20 cellular contexts compared by ENCODE assay signal in genomic region chr11:85052636-85053035, GRCh38.
DNase-seq lines count a peak whose midpoint lies in the region; ATAC-seq and TF ChIP-seq lines count a peak whose summit lies in the region.
"Had no signal": no experiment of that assay in that cellular context is flagged by ENCODE, and none has a peak within 500 bp of the region (broad histone marks: within the 10 kb centered on the region; RNA-seq: fewer than 3 reads in every experiment).

No MANE protein-coding gene starts in this region.

- H3K4me3 Mint-ChIP-seq in GM23338 (no peak overlapping the region), CD14-positive monocyte (no peak overlapping the region)

- H3K36me3 ChIP-seq in GM23338 (ENCODE audit: insufficient read depth) (no peaks in the 10 kb centered on the region), adipocyte (ENCODE audit: control insufficient read depth, insufficient read depth, low read length, severe bottlenecking) (no peaks in the 10 kb centered on the region), PC-3 (ENCODE audit: low read depth, low read length) (no peaks in the 10 kb centered on the region)
- H3K36me3 ChIP-seq: BE2C; BLaER1 treated with 17β-estradiol and CSF1 and Interleukin-3, amounts not matched to agents 10 nM and 100 nM had no signal

- H3K27ac Mint-ChIP-seq in GM23338 (peak overlapping the region; percentile 70; the same call in 1 of the 2 replicates), CD14-positive monocyte (no peak overlapping the region)
- H3K27ac Mint-ChIP-seq: CD4-positive, alpha-beta memory T cell had no signal

- H3K9me3 ChIP-seq in adipocyte (ENCODE audit: control insufficient read depth, low read length) (no peaks in the 10 kb centered on the region), PC-3 (ENCODE audit: low read length) (no peaks in the 10 kb centered on the region)
- H3K9me3 ChIP-seq: A549; BE2C; BLaER1 treated with 17β-estradiol and CSF1 and Interleukin-3, amounts not matched to agents 10 nM and 100 nM had no signal

- ATAC-seq in GM23338 (no peak), PC-3 (no peak)
- ATAC-seq: A549 had no signal

- H3K4me1 ChIP-seq in GM23338 (ENCODE audit: insufficient read depth) (peaks cover 7% of the 10 kb centered on the region; the same call in 1 of the 2 replicates), adipocyte (ENCODE audit: control insufficient read depth, insufficient read depth, low read length) (no peaks in the 10 kb centered on the region), PC-3 (ENCODE audit: insufficient read depth, low read length) (no peaks in the 10 kb centered on the region)
- H3K4me1 ChIP-seq: A549; BE2C; BLaER1 treated with 17β-estradiol and CSF1 and Interleukin-3, amounts not matched to agents 10 nM and 100 nM had no signal

- TF ChIP-seq CTCF in GM23338 (conservative IDR thresholded peaks at IDR 0.05; ENCODE audit: low read depth in 2 of 2) (no peak), astrocyte of the spinal cord (IDR thresholded peaks at IDR 0.05; ENCODE audit: low read depth, low read length) (no peak), CD14-positive monocyte (IDR thresholded peaks at IDR 0.05) (no peak), PC-3 (conservative IDR thresholded peaks at IDR 0.05; ENCODE audit: low read depth, low read length) (no peak)

- H3K27me3 ChIP-seq in GM23338 (ENCODE audit: insufficient read depth) (no peaks in the 10 kb centered on the region), adipocyte (replicated peaks; ENCODE audit: control insufficient read depth, insufficient read depth, low read length) (no peaks in the 10 kb centered on the region), PC-3 (ENCODE audit: low read length) (peaks cover 12% of the 10 kb centered on the region; the same call in 1 of the 2 replicates)
- H3K27me3 ChIP-seq: BE2C; BLaER1 treated with 17β-estradiol and CSF1 and Interleukin-3, amounts not matched to agents 10 nM and 100 nM had no signal

- no peaks in the 10 kb centered on the region for H3K9me3 Mint-ChIP-seq in GM23338
- peaks cover 0 to 7% (median 2%) of the 10 kb centered on the region in 7 donors for H3K9me3 Mint-ChIP-seq in CD14-positive monocyte

- no TSS peak for BruUV-seq in PC-3 (replicated peaks; lab: Mats Ljungman, UMichigan)

- intact Hi-C loops in CD14-positive monocyte (cut with micrococcal nuclease) = no loop called here
- intact Hi-C loops in PC-3 (cut with micrococcal nuclease) = no loop called here

- H4K20me1 ChIP-seq in GM23338 (replicated peaks; ENCODE audit: insufficient read depth) = no peaks in the 10 kb centered on the region
- no peaks in the 10 kb centered on the region for H4K20me1 ChIP-seq in PC-3 (ENCODE audit: low read length)
- H4K20me1 ChIP-seq: BLaER1 treated with 17β-estradiol and CSF1 and Interleukin-3, amounts not matched to agents 10 nM and 100 nM had no signal

- no peaks in the 10 kb centered on the region for H3F3A ChIP-seq in GM23338 (replicated peaks; ENCODE audit: low read depth)
- H3F3A ChIP-seq in PC-3 (ENCODE audit: low read length, unreplicated experiment) = no peaks in the 10 kb centered on the region

- no peak overlapping the region for H3K9ac ChIP-seq in adipocyte (ENCODE audit: low read length)
- H3K9ac ChIP-seq in PC-3 (ENCODE audit: low read length) = no peak overlapping the region
- H3K9ac ChIP-seq: BLaER1 treated with 17β-estradiol and CSF1 and Interleukin-3, amounts not matched to agents 10 nM and 100 nM had no signal

- H3K4me1 Mint-ChIP-seq in GM23338 (peaks cover 11% of the 10 kb centered on the region; the same call in 2 of the 3 replicates), CD14-positive monocyte (no peaks in the 10 kb centered on the region)
- H3K4me1 Mint-ChIP-seq: CD4-positive, alpha-beta memory T cell had no signal

- H3K79me2 ChIP-seq in GM23338 (replicated peaks; ENCODE audit: insufficient read depth) = no peaks in the 10 kb centered on the region
- no peaks in the 10 kb centered on the region for H3K79me2 ChIP-seq in PC-3 (ENCODE audit: low read length)

- CTCF ChIA-PET in PC-3 (lab: Charles Lee) = no interaction called here

- H3K27ac ChIP-seq in GM23338 (ENCODE audit: low read depth) (no peak overlapping the region), PC-3 (ENCODE audit: low read length) (no peak overlapping the region)
- H3K27ac ChIP-seq: A549; BLaER1 treated with 17β-estradiol and CSF1 and Interleukin-3, amounts not matched to agents 10 nM and 100 nM had no signal

- POLR2A ChIA-PET in PC-3 (lab: Charles Lee; ENCODE audit: unreplicated experiment) = no interaction called here

- H3K9me2 ChIP-seq in GM23338 (ENCODE audit: insufficient read depth) (no peaks in the 10 kb centered on the region), PC-3 (replicated peaks; ENCODE audit: low read length) (no peaks in the 10 kb centered on the region)

- DNase-seq in ELR (ENCODE audit: low read depth) = peak; percentile 57
- no peak for DNase-seq in GM23338 (ENCODE audit: low spot score)
- DNase-seq in adipocyte (ENCODE audit: low read depth) = peak; percentile 7
- peak; percentile 7 for DNase-seq in astrocyte of the spinal cord (ENCODE audit: low read depth, low spot score)
- DNase-seq in HuH-7.5 (ENCODE audit: low spot score) = no peak
- DNase-seq in CD14-positive monocyte (ENCODE audit: low spot score) = no peak
- no peak for DNase-seq in PC-3
- DNase-seq: 8988T; ACHN; AML-193; BE2C; Calu3; CD4-positive, alpha-beta memory T cell; COR-L47; DMS53; DMS79 treated with DMSO at 0.1 percent for 48 hours; H7; HCEC 1CT had no signal

- in situ Hi-C loops in astrocyte of the spinal cord (cut with HindIII; ENCODE audit: low sequenced_read_pairs) = no loop called here

- H2AFZ ChIP-seq in GM23338 = no peak overlapping the region
- no peak overlapping the region for H2AFZ ChIP-seq in PC-3 (ENCODE audit: low read length)

- H3K4me3 ChIP-seq in GM23338 = no peak overlapping the region
- no peak overlapping the region for H3K4me3 ChIP-seq in adipocyte (ENCODE audit: low read length)
- no peak overlapping the region for H3K4me3 ChIP-seq in astrocyte of the spinal cord (ENCODE audit: low read depth, low read length)
- H3K4me3 ChIP-seq in PC-3 (ENCODE audit: low read length) = no peak overlapping the region
- H3K4me3 ChIP-seq: A549; BLaER1 treated with 17β-estradiol and CSF1 and Interleukin-3, amounts not matched to agents 10 nM and 100 nM had no signal

- H3K27me3 Mint-ChIP-seq in GM23338 (ENCODE audit: insufficient read depth, low read depth, poor library complexity) (no peaks in the 10 kb centered on the region), CD14-positive monocyte (ENCODE audit: low read depth in 3 of 3) (no peaks in the 10 kb centered on the region)
- H3K27me3 Mint-ChIP-seq: CD4-positive, alpha-beta memory T cell had no signal

- H3K36me3 Mint-ChIP-seq in GM23338 (ENCODE audit: low read depth) (no peaks in the 10 kb centered on the region), CD14-positive monocyte (no peaks in the 10 kb centered on the region)
- H3K36me3 Mint-ChIP-seq: CD4-positive, alpha-beta memory T cell had no signal

- H3K4me2 ChIP-seq in GM23338 (no peak overlapping the region), PC-3 (ENCODE audit: low read length) (no peak overlapping the region)
- H3K4me2 ChIP-seq: A549; BLaER1 treated with 17β-estradiol and CSF1 and Interleukin-3, amounts not matched to agents 10 nM and 100 nM had no signal

TF ChIP-seq in GM23338, 12 proteins besides CTCF, POLR2A, EP300 and RAD21 (continues in another document):
- TF ChIP-seq POLR2AphosphoS5 (IDR thresholded peaks at IDR 0.05; ENCODE audit: low read depth) (no peak), ETS1 (IDR thresholded peaks at IDR 0.05) (no peak), EZH2phosphoT487 (IDR thresholded peaks at IDR 0.05; ENCODE audit: unreplicated experiment) (no peak), JUNB (IDR thresholded peaks at IDR 0.05; ENCODE audit: unreplicated experiment) (no peak), EZH2 (IDR thresholded peaks at IDR 0.05; ENCODE audit: low read depth, unreplicated experiment) (no peak), NANOG (IDR thresholded peaks at IDR 0.05; ENCODE audit: borderline replicate concordance) (no peak), ZNF331 (CRISPR knock-in tag; IDR thresholded peaks at IDR 0.05; ENCODE audit: low read depth) (no peak)

Comparison
In these comparisons a context has a peak if more than half of its experiments do, and no peak if none do; other contexts are left out.
1. DNase-seq: peak in ELR (single experiment), adipocyte (single experiment) and astrocyte of the spinal cord (single experiment); none in GM23338 (single experiment), HuH-7.5 (single experiment), CD14-positive monocyte (single experiment) and PC-3 (single experiment).